ENCODE assay signal across 11 cellular contexts in genomic region chr22:19772673-19773469, GRCh38. TPM values are rescaled to one million over a fixed set of nuclear protein-coding genes. Genes with fewer than 3 reads are reported as not detected.
DNase-seq lines count a peak whose midpoint lies in the region; ATAC-seq, FAIRE-seq and TF ChIP-seq lines count a peak whose summit lies in the region.
"Had no signal": no experiment of that assay in that cellular context is flagged by ENCODE, and none has a peak within 500 bp of the region (broad histone marks: within the 10 kb centered on the region; RNA-seq: fewer than 3 reads in every experiment).

No MANE protein-coding gene starts in this region.

- H4K20me1 ChIP-seq in BLaER1 treated with 17β-estradiol and CSF1 and Interleukin-3, amounts not matched to agents 10 nM and 100 nM = peaks cover 0 to 35% (median 7%) of the 10 kb centered on the region in 11 experiments; a peak in 11 of 22 replicates

- no peaks in the 10 kb centered on the region for H3K4me1 Mint-ChIP-seq in chondrocyte (ENCODE audit: low read depth)

- H3K27ac ChIP-seq in BLaER1 treated with 17β-estradiol and CSF1 and Interleukin-3, amounts not matched to agents 10 nM and 100 nM = peak overlapping the region in 7 of 11 experiments; percentile 20 to 47 (median 30); a peak in 10 of 22 replicates

- DNase-seq in GM19239 (ENCODE audit: insufficient read length, low spot score) = peak; percentile 60
- peak; percentile 68 for DNase-seq in chondrocyte (ENCODE audit: low spot score)
- no peak for DNase-seq in NCI-H226
- DNase-seq in T1000 (lab: John Stamatoyannopoulos, UW) = no peak
- DNase-seq in head of caudate nucleus = no peak
- DNase-seq: small intestine, substantia nigra, SW 1271 had no signal

- no peaks in the 10 kb centered on the region for H3K36me3 ChIP-seq in BLaER1 treated with 17β-estradiol and CSF1 and Interleukin-3, amounts not matched to agents 10 nM and 100 nM

- H3K9ac ChIP-seq in BLaER1 treated with 17β-estradiol and CSF1 and Interleukin-3, amounts not matched to agents 10 nM and 100 nM = peak overlapping the region in 10 of 11 experiments; percentile 5 to 63 (median 28); a peak in 15 of 22 replicates

- peak overlapping the region in 5 of 10 experiments; percentile 21 to 38 (median 30); a peak in 8 of 20 replicates for H3K4me3 ChIP-seq in BLaER1 treated with 17β-estradiol and CSF1 and Interleukin-3, amounts not matched to agents 10 nM and 100 nM

- H3K4me2 ChIP-seq in BLaER1 treated with 17β-estradiol and CSF1 and Interleukin-3, amounts not matched to agents 10 nM and 100 nM = peak overlapping the region; percentile 65 to 100 (median 91)

- H3K4me3 Mint-ChIP-seq in chondrocyte (ENCODE audit: unreplicated experiment) = no peak overlapping the region

- peak; percentile 49 for FAIRE-seq in GM19239 (lab: Jason Lieb, UNC)
- FAIRE-seq: small intestine had no signal

- H3K9me3 Mint-ChIP-seq in chondrocyte (ENCODE audit: low read depth) = no peaks in the 10 kb centered on the region

- peaks cover 27% of the 10 kb centered on the region for H3K27me3 Mint-ChIP-seq in chondrocyte (ENCODE audit: low read depth)

- H3K27ac Mint-ChIP-seq in chondrocyte (ENCODE audit: unreplicated experiment) = no peak overlapping the region

- no peak for TF ChIP-seq CTCF in chondrocyte (IDR thresholded peaks at IDR 0.05)

- H3K9me3 ChIP-seq in BLaER1 treated with 17β-estradiol and CSF1 and Interleukin-3, amounts not matched to agents 10 nM and 100 nM (replicated peaks in 1 of 11) = no peaks in the 10 kb centered on the region

- ATAC-seq in HG03175 (IDR thresholded peaks at IDR 0.05; ENCODE audit: unreplicated experiment) (peak; percentile 62), GM18867 (IDR thresholded peaks at IDR 0.05; ENCODE audit: unreplicated experiment) (no peak)

- intact Hi-C loops in head of caudate nucleus (cut with DNase I) = no loop called here

- peaks cover 31 to 75% (median 45%) of the 10 kb centered on the region in 10 experiments for H3K4me1 ChIP-seq in BLaER1 treated with 17β-estradiol and CSF1 and Interleukin-3, amounts not matched to agents 10 nM and 100 nM

- H3K27me3 ChIP-seq in BLaER1 treated with 17β-estradiol and CSF1 and Interleukin-3, amounts not matched to agents 10 nM and 100 nM = peaks cover 44 to 62% (median 49%) of the 10 kb centered on the region in 11 experiments

- H3K36me3 Mint-ChIP-seq in chondrocyte (ENCODE audit: low read depth) = no peaks in the 10 kb centered on the region

RNA-seq across cellular contexts. Expression of gene TBX1, which starts 12.3 kb away (rescaled TPM):
- total RNA-seq in chondrocyte = 0.28 to 20.8 TPM in 2 of 3 replicates, not detected in the other

RNA-seq across cellular contexts. Expression of gene GP1BB, which starts 49.5 kb away (rescaled TPM):
- total RNA-seq in chondrocyte = 36.4 to 63.4 TPM (median 56.0 TPM) in 3 replicates

RNA-seq across cellular contexts. Expression of gene SEPTIN5, which starts 58.6 kb away (rescaled TPM):
- 113 to 214 TPM (median 197 TPM) in 3 replicates for total RNA-seq in chondrocyte

Comparison
In these comparisons a context has a peak if more than half of its experiments do, and no peak if none do; other contexts are left out.
1. DNase-seq: peak in GM19239 (single experiment) and chondrocyte (single experiment); none in NCI-H226 (single experiment), T1000 (single experiment) and head of caudate nucleus (0 of 42).